In the genomic region with DNA sequence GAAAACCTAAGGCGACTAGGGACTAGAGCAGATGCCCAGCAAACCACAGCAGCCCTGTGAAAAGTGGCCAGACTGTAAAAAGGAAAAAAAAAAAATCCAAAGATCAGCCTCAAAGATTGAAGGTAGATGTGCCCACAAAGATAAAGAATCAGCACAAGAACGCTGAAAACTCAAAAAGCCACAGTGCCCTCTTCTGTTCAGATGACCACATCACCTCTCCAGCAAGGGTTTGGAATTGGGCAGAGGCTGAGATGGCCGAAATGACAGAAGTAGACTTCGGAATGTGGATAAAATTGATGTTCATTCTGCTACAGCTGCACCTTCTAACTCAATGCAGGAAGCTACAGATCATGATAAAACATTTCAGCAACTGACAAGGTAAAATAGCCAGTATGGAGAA, we compare ENCODE assay signal across 12 cellular contexts.
DNase-seq lines count a peak whose midpoint lies in the region; ATAC-seq and TF ChIP-seq lines count a peak whose summit lies in the region.
"Had no signal": no experiment of that assay in that cellular context is flagged by ENCODE, and none has a peak within 500 bp of the region (broad histone marks: within the 10 kb centered on the region; RNA-seq: fewer than 3 reads in every experiment).

No MANE protein-coding gene starts in this region.

- peak; percentile 60 for ATAC-seq in left lung
- ATAC-seq in HG03439 (IDR thresholded peaks at IDR 0.05; ENCODE audit: unreplicated experiment), result no peak
- no peak for ATAC-seq in GM18505 (IDR thresholded peaks at IDR 0.05; ENCODE audit: unreplicated experiment)

- H3K27me3 ChIP-seq in Caco-2 (replicated peaks; ENCODE audit: control insufficient read depth, insufficient read depth, low read length), result no peaks in the 10 kb centered on the region
- no peaks in the 10 kb centered on the region for H3K27me3 ChIP-seq in brain microvascular endothelial cell (replicated peaks)
- no peaks in the 10 kb centered on the region for H3K27me3 ChIP-seq in left lung

- H3K36me3 Mint-ChIP-seq in Caco-2 (ENCODE audit: insufficient read depth, unreplicated experiment), result no peaks in the 10 kb centered on the region

- TF ChIP-seq POLR2A in GM18505 (IDR thresholded peaks at IDR 0.05; ENCODE audit: borderline replicate concordance, extremely low read depth, insufficient read depth, insufficient read length), result no peak

- TF ChIP-seq CTCF in Caco-2 (IDR thresholded peaks at IDR 0.05; ENCODE audit: insufficient read depth in 1 of 2, low read depth in 1 of 2, low read length in 1 of 2, severe bottlenecking in 1 of 2, unreplicated experiment in 1 of 2) (peak; percentile 40 to 58), brain microvascular endothelial cell (IDR thresholded peaks at IDR 0.05; ENCODE audit: low read depth, low read length, missing control alignments) (peak; percentile 80), left lung (IDR thresholded peaks at IDR 0.05) (no peak)

- H3K4me3 ChIP-seq in Caco-2 (ENCODE audit: low read depth, low read length) (no peak overlapping the region), brain microvascular endothelial cell (ENCODE audit: low read depth, low read length) (no peak overlapping the region), left lung (no peak overlapping the region)

- no peaks in the 10 kb centered on the region for H3K27me3 Mint-ChIP-seq in Caco-2 (ENCODE audit: insufficient read depth, unreplicated experiment)
- H3K27me3 Mint-ChIP-seq: naive B cell had no signal

- POLR2A ChIA-PET in Caco-2 (lab: Charles Lee), result no interaction called here

- H3K27ac ChIP-seq in brain microvascular endothelial cell, result no peak overlapping the region
- no peak overlapping the region for H3K27ac ChIP-seq in left lung

- in situ Hi-C loops in brain microvascular endothelial cell (cut with HindIII; ENCODE audit: low pct_ligation_motif_present, low sequenced_read_pairs), result no loop called here

- no peak overlapping the region for H3K4me3 Mint-ChIP-seq in Caco-2 (ENCODE audit: unreplicated experiment)
- H3K4me3 Mint-ChIP-seq: naive B cell had no signal

- peaks cover 10% of the 10 kb centered on the region for H3K9me3 Mint-ChIP-seq in Caco-2 (ENCODE audit: unreplicated experiment)

- H3K27ac Mint-ChIP-seq in Caco-2 (ENCODE audit: unreplicated experiment), result no peak overlapping the region
- H3K27ac Mint-ChIP-seq: naive B cell had no signal

- H3K9me3 ChIP-seq in Caco-2, result no peaks in the 10 kb centered on the region
- peaks cover 0 to 28% of the 10 kb centered on the region in 2 donors for H3K9me3 ChIP-seq in left lung

- CTCF ChIA-PET in Caco-2 (lab: Charles Lee), result no interaction called here

- BruUV-seq in Caco-2 (replicated peaks; lab: Mats Ljungman, UMichigan), result no TSS peak

- intact Hi-C loops in Caco-2 (cut with micrococcal nuclease; ENCODE audit: unreplicated experiment), result loop anchor here (1.0 to 10.0 kb wide), 3 partner anchors 38 to 258 kb away; no protein-coding TSS in a partner anchor
- intact Hi-C loops in left lung (cut with DNase I), result no loop called here

- H3K4me1 ChIP-seq in Caco-2 (no peaks in the 10 kb centered on the region), left lung (no peaks in the 10 kb centered on the region)

- DNase-seq in Caco-2 (peak in 1 of 2 experiments; percentile 36), HT1080 (ENCODE audit: low read depth) (peak; percentile 29), brain microvascular endothelial cell (peak; percentile 28), left lung (no peak), DMS79 treated with DMSO at 0.1 percent for 48 hours (lab: John Stamatoyannopoulos, UW) (no peak)
- DNase-seq in activated CD4-positive, alpha-beta T cell treated with anti-CD3 and anti-CD28 coated beads, Interleukin-2, amount 50 U/mL, for 48 hours, result no peak
- DNase-seq: activated gamma-delta T cell; GDM1; naive B cell; stimulated activated CD4-positive, alpha-beta T cell treated with anti-CD3 and anti-CD28 coated beads, Interleukin-2, amount 100 ng/mL, for 24 hours had no signal

- H3K4me1 Mint-ChIP-seq in Caco-2 (ENCODE audit: low read depth, unreplicated experiment), result no peaks in the 10 kb centered on the region
- H3K4me1 Mint-ChIP-seq: naive B cell had no signal

- H3K36me3 ChIP-seq in Caco-2 (ENCODE audit: control insufficient read depth, insufficient read depth, low read length), result no peaks in the 10 kb centered on the region
- no peaks in the 10 kb centered on the region for H3K36me3 ChIP-seq in brain microvascular endothelial cell (replicated peaks)
- no peaks in the 10 kb centered on the region for H3K36me3 ChIP-seq in left lung

Comparison
In these comparisons a context has a peak if more than half of its experiments do, and no peak if none do; other contexts are left out.
1. DNase-seq: peak in HT1080 (single experiment) and brain microvascular endothelial cell (single experiment); none in left lung (0 of 2), DMS79 treated with DMSO at 0.1 percent for 48 hours (single experiment) and activated CD4-positive, alpha-beta T cell treated with anti-CD3 and anti-CD28 coated beads, Interleukin-2, amount 50 U/mL, for 48 hours (0 of 2).
2. CTCF ChIP-seq: peak in Caco-2 (2 of 2) and brain microvascular endothelial cell (single experiment); none in left lung (0 of 2).